Comparison of ENCODE assay signal across 21 cellular contexts in the genomic region with DNA sequence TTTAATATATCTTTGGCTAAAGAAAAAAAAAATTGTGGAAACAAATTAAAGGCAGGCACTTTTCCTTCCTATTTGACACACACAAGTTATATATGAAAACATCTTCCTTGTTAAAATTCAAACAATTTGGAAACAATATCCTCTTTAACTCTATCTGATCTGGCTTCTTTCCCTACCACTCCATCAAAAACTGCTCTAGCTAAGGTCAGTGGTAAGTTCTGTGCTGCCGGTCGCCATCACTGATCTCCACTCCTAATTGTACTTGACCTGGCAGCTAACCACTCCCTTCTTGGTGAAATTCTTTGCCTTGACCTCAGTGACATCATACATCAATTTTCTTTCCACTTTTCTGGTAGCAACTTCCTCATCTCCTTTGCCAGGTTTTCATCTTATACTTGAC. TPM values are rescaled to one million over a fixed set of nuclear protein-coding genes. Genes with fewer than 3 reads are reported as not detected.
"Had no signal": no experiment of that assay in that cellular context is flagged by ENCODE, and none has a peak within 500 bp of the region (broad histone marks: within the 10 kb centered on the region; RNA-seq: fewer than 3 reads in every experiment).

No MANE protein-coding gene starts in this region.

- ATAC-seq: activated T-helper 17 cell treated with anti-CD3 and anti-CD28 coated beads, Interleukin-2, amount 50 U/mL, for 72 hours; gastrocnemius medialis; sciatic nerve; stimulated activated effector memory CD8-positive, alpha-beta T cell treated with anti-CD3 and anti-CD28 coated beads, Interleukin-12 subunit alpha, Interleukin-12 subunit beta, amount 100 ng/mL, for 72 hours; stimulated activated naive CD8-positive, alpha-beta T cell treated with anti-CD3 and anti-CD28 coated beads, Interleukin-15, amount 100 ng/mL, for 72 hours had no signal

- H3K27me3 ChIP-seq: colonic mucosa, dorsolateral prefrontal cortex, esophagus squamous epithelium, gastrocnemius medialis, tibial artery had no signal

- H3K4me3 Mint-ChIP-seq: activated naive CD8-positive, alpha-beta T cell; activated T-cell treated with anti-CD3 and anti-CD28 coated beads, Interleukin-2, amount 50 U/mL, for 24 hours; activated T-helper 17 cell treated with anti-CD3 and anti-CD28 coated beads, Interleukin-2, amount 50 U/mL, for 72 hours; naive B cell; stimulated activated effector memory CD8-positive, alpha-beta T cell treated with anti-CD3 and anti-CD28 coated beads, Interleukin-12 subunit alpha, Interleukin-12 subunit beta, amount 100 ng/mL, for 72 hours; stimulated activated naive CD8-positive, alpha-beta T cell treated with anti-CD3 and anti-CD28 coated beads, Interleukin-15, amount 100 ng/mL, for 72 hours had no signal

- H3K9me3 Mint-ChIP-seq: activated T-cell treated with anti-CD3 and anti-CD28 coated beads, Interleukin-2, amount 50 U/mL, for 24 hours; activated T-helper 17 cell treated with anti-CD3 and anti-CD28 coated beads, Interleukin-2, amount 50 U/mL, for 72 hours; stimulated activated effector memory CD8-positive, alpha-beta T cell treated with anti-CD3 and anti-CD28 coated beads, Interleukin-12 subunit alpha, Interleukin-12 subunit beta, amount 100 ng/mL, for 72 hours; stimulated activated naive CD8-positive, alpha-beta T cell treated with anti-CD3 and anti-CD28 coated beads, Interleukin-15, amount 100 ng/mL, for 72 hours had no signal

- H3K4me1 Mint-ChIP-seq: activated T-helper 17 cell treated with anti-CD3 and anti-CD28 coated beads, Interleukin-2, amount 50 U/mL, for 72 hours had no signal

- H3K27ac Mint-ChIP-seq: activated naive CD8-positive, alpha-beta T cell; activated T-cell treated with anti-CD3 and anti-CD28 coated beads, Interleukin-2, amount 50 U/mL, for 24 hours; activated T-helper 17 cell treated with anti-CD3 and anti-CD28 coated beads, Interleukin-2, amount 50 U/mL, for 72 hours; stimulated activated effector memory CD8-positive, alpha-beta T cell treated with anti-CD3 and anti-CD28 coated beads, Interleukin-12 subunit alpha, Interleukin-12 subunit beta, amount 100 ng/mL, for 72 hours; stimulated activated naive CD8-positive, alpha-beta T cell treated with anti-CD3 and anti-CD28 coated beads, Interleukin-15, amount 100 ng/mL, for 72 hours had no signal

- H3K27ac ChIP-seq: colonic mucosa, esophagus squamous epithelium, gastrocnemius medialis, tibial artery had no signal

- DNase-seq: activated T-cell treated with anti-CD3 and anti-CD28 coated beads, Interleukin-2, amount 50 U/mL, for 24 hours; amniotic stem cell; colonic mucosa; dorsolateral prefrontal cortex; esophagus squamous epithelium; gastrocnemius medialis; hippocampal formation; mesenchymal stem cell; naive B cell; occipital lobe; small intestine; stimulated activated CD4-positive, alpha-beta T cell treated with anti-CD3 and anti-CD28 coated beads, Interleukin-2, amount 100 ng/mL, for 24 hours; stimulated activated naive CD8-positive, alpha-beta T cell treated with anti-CD3 and anti-CD28 coated beads, Interleukin-15, amount 100 ng/mL, for 72 hours; tibial artery had no signal

- H3K4me1 ChIP-seq: colonic mucosa had no signal

- H3K27me3 Mint-ChIP-seq: activated naive CD8-positive, alpha-beta T cell; activated T-cell treated with anti-CD3 and anti-CD28 coated beads, Interleukin-2, amount 50 U/mL, for 24 hours; activated T-helper 17 cell treated with anti-CD3 and anti-CD28 coated beads, Interleukin-2, amount 50 U/mL, for 72 hours; naive B cell; stimulated activated naive CD8-positive, alpha-beta T cell treated with anti-CD3 and anti-CD28 coated beads, Interleukin-15, amount 100 ng/mL, for 72 hours had no signal

- H3K9me3 ChIP-seq: colonic mucosa, esophagus squamous epithelium, gastrocnemius medialis, tibial artery had no signal

RNA-seq across cellular contexts. Expression of a gene that starts 47.9 kb away (rescaled TPM):
- total RNA-seq: bronchial epithelial cell, colonic mucosa, esophagus squamous epithelium, liver, mucosa of gallbladder, occipital lobe, sciatic nerve had no signal
